Comparison of ENCODE assay signal across 8 cellular contexts in genomic region chr5:179678238-179679013, GRCh38. TPM values are rescaled to one million over a fixed set of nuclear protein-coding genes. Genes with fewer than 3 reads are reported as not detected.
A peak's percentile ranks its signal among the peaks of the same experiment; 100 is the strongest.
DNase-seq lines count a peak whose midpoint lies in the region; ATAC-seq and TF ChIP-seq lines count a peak whose summit lies in the region.

No MANE protein-coding gene starts in this region.

- H3K79me2 ChIP-seq in ACC112 (ENCODE audit: control insufficient read depth, insufficient read depth, low read length, unreplicated experiment) = peaks cover 16% of the 10 kb centered on the region

- H3K4me1 ChIP-seq in ACC112 (ENCODE audit: control insufficient read depth, insufficient read depth, low read length, unreplicated experiment) = peaks cover 20% of the 10 kb centered on the region
- peaks cover 0 to 5% of the 10 kb centered on the region in 2 donors for H3K4me1 ChIP-seq in breast epithelium
- H3K4me1 ChIP-seq in iPS-20b (ENCODE audit: insufficient read depth, low read length) = no peaks in the 10 kb centered on the region; the same call in 1 of the 2 replicates
- H3K4me1 ChIP-seq in skeletal muscle tissue (ENCODE audit: control insufficient read depth in 3 of 3, insufficient read depth in 3 of 3, low read length in 3 of 3) = peaks cover 8 to 11% (median 11%) of the 10 kb centered on the region in 3 donors

- no peaks in the 10 kb centered on the region; the same call in 1 of the 2 replicates for H3K36me3 ChIP-seq in ACC112 (ENCODE audit: insufficient read depth, low read length)
- no peaks in the 10 kb centered on the region for H3K36me3 ChIP-seq in breast epithelium
- peaks cover 7% of the 10 kb centered on the region; the same call in 1 of the 2 replicates for H3K36me3 ChIP-seq in iPS-20b (ENCODE audit: insufficient read depth, low read depth, low read length)
- H3K36me3 ChIP-seq in skeletal muscle tissue (ENCODE audit: control insufficient read depth in 3 of 3, insufficient read depth in 3 of 3, low read length in 3 of 3) = no peaks in the 10 kb centered on the region

- H3K4me3 ChIP-seq in ACC112 (ENCODE audit: low read depth, low read length) = peak overlapping the region; percentile 83
- H3K4me3 ChIP-seq in breast epithelium = peak overlapping the region; percentile 69 to 91 (median 75)
- peak overlapping the region; percentile 93 for H3K4me3 ChIP-seq in iPS-20b (ENCODE audit: low read length)
- H3K4me3 ChIP-seq in skeletal muscle tissue (ENCODE audit: low read length in 3 of 3) = peak overlapping the region; percentile 92 to 99 (median 93)

- intact Hi-C loops in breast epithelium (cut with DNase I; ENCODE audit: low total_unique reads) = no loop called here

- H3K27ac ChIP-seq in ACC112 (ENCODE audit: low read depth, low read length) = peak overlapping the region; percentile 1; the same call in 1 of the 2 replicates
- peak overlapping the region; percentile 93 for H3K27ac ChIP-seq in VCaP
- peak overlapping the region; percentile 89 to 94 for H3K27ac ChIP-seq in breast epithelium
- peak overlapping the region; percentile 88 for H3K27ac ChIP-seq in iPS-20b (ENCODE audit: low read length)
- H3K27ac ChIP-seq in skeletal muscle tissue (ENCODE audit: low read depth, low read length) = peak overlapping the region; percentile 75

- peak; percentile 86 for DNase-seq in NCI-H2171 treated with DMSO at 0.1 percent for 48 hours (lab: John Stamatoyannopoulos, UW)
- DNase-seq in breast epithelium (ENCODE audit: low spot score in 2 of 2) = peak; percentile 89 to 94

- TF ChIP-seq POLR2A in breast epithelium (IDR thresholded peaks at IDR 0.05) = peak; percentile 82

- peak; percentile 80 for ATAC-seq in GM18870 (IDR thresholded peaks at IDR 0.05; ENCODE audit: unreplicated experiment)
- peak; percentile 86 for ATAC-seq in HG03103 (IDR thresholded peaks at IDR 0.05; ENCODE audit: low read depth, unreplicated experiment)

- H2AFZ ChIP-seq in ACC112 (ENCODE audit: low read length, unreplicated experiment) = peak overlapping the region; percentile 56

- H3K9ac ChIP-seq in iPS-20b (ENCODE audit: low read depth, low read length) (peak overlapping the region; percentile 97), skeletal muscle tissue (ENCODE audit: low read depth in 1 of 3, low read length in 3 of 3) (peak overlapping the region; percentile 82 to 99 (median 97))

- H3K9me3 ChIP-seq in breast epithelium (no peaks in the 10 kb centered on the region), iPS-20b (ENCODE audit: insufficient read depth, low read depth, low read length) (no peaks in the 10 kb centered on the region), skeletal muscle tissue (ENCODE audit: control insufficient read depth in 3 of 3, low read length in 3 of 3) (no peaks in the 10 kb centered on the region)

- TF ChIP-seq CTCF in VCaP (conservative IDR thresholded peaks at IDR 0.05) (0 out of 2 replicates have a peak, but pooled peaks have one; percentile 14), breast epithelium (IDR thresholded peaks at IDR 0.05) (no peak)

- no peaks in the 10 kb centered on the region for H3K27me3 ChIP-seq in ACC112 (ENCODE audit: insufficient read depth, low read length)
- no peaks in the 10 kb centered on the region for H3K27me3 ChIP-seq in breast epithelium
- no peaks in the 10 kb centered on the region for H3K27me3 ChIP-seq in iPS-20b (ENCODE audit: insufficient read depth, low read length)
- no peaks in the 10 kb centered on the region for H3K27me3 ChIP-seq in skeletal muscle tissue (ENCODE audit: control insufficient read depth in 3 of 3, insufficient read depth in 3 of 3, low read length in 3 of 3)

RNA-seq across cellular contexts. Expression of gene CBY3, which starts 2.4 kb away (rescaled TPM):
- total RNA-seq in breast epithelium (not detected), skeletal muscle tissue (not detected)

RNA-seq across cellular contexts. Expression of gene CANX, which starts 20.3 kb away (rescaled TPM):
- total RNA-seq in breast epithelium (100 to 1,000 TPM; 379 to 416 (median 381) TPM), skeletal muscle tissue (259 TPM)

RNA-seq across cellular contexts. Expression of gene MAML1, which starts 54.2 kb away (rescaled TPM):
- total RNA-seq in breast epithelium (10 to 100 TPM; 16.3 to 22.4 (median 21.0) TPM), skeletal muscle tissue (7.8 TPM)

RNA-seq across cellular contexts. Expression of gene HNRNPH1, which starts 55.0 kb away (rescaled TPM):
- total RNA-seq in breast epithelium (100 to 1,000 TPM; 577 to 931 (median 621) TPM), skeletal muscle tissue (430 TPM)

Comparison
In these comparisons a context has a peak if more than half of its experiments do, and no peak if none do; other contexts are left out.
1. Peak in every context shown above with its lines: DNase-seq, ATAC-seq, H3K4me3 ChIP-seq and H3K27ac ChIP-seq.
2. H3K27ac ChIP-seq: peak in every context shown above with its lines; median percentile 93 in VCaP; 92 in breast epithelium; 88 in iPS-20b; 75 in skeletal muscle tissue; 1 in ACC112.